In genomic region chr21:33894736-33895288, GRCh38 we compare ENCODE assay signal across 8 cellular contexts. TPM values are rescaled to one million over a fixed set of nuclear protein-coding genes. Genes with fewer than 3 reads are reported as not detected.
DNase-seq lines count a peak whose midpoint lies in the region; ATAC-seq, FAIRE-seq and TF ChIP-seq lines count a peak whose summit lies in the region.

No MANE protein-coding gene starts in this region.

- ATAC-seq in A549 (peak; percentile 94 to 97), GM19351 (IDR thresholded peaks at IDR 0.05; ENCODE audit: unreplicated experiment) (peak; percentile 67), left colon (peak; percentile 83), HG03159 (IDR thresholded peaks at IDR 0.05; ENCODE audit: unreplicated experiment) (no peak)

- peak; percentile 61 to 77 for DNase-seq in A549 (ENCODE audit: low read depth in 1 of 2, low spot score in 1 of 2)
- peak; percentile 77 for DNase-seq in NCI-H2227 treated with DMSO at 0.1 percent for 48 hours (lab: John Stamatoyannopoulos, UW)
- peak; percentile 38 for DNase-seq in activated CD4-positive, CD25-positive, alpha-beta regulatory T cell treated with anti-CD3 and anti-CD28 coated beads, Interleukin-2, amount 50 U/mL, for 72 hours
- DNase-seq in cerebellum (ENCODE audit: low spot score) = peak; percentile 73
- peak; percentile 50 to 71 for DNase-seq in left colon
- DNase-seq in stimulated activated CD4-positive, alpha-beta T cell treated with anti-CD3 and anti-CD28 coated beads, Interleukin-1b, Interleukin-23, amount 100 ng/mL, for 1 hour (ENCODE audit: low read depth in 2 of 2) = peak; percentile 3 to 39

- H3K9me3 ChIP-seq in A549 = no peaks in the 10 kb centered on the region

- POLR2A ChIA-PET in A549 (lab: Yijun Ruan, JAX) = no interaction called here

- TF ChIP-seq CTCF in A549 (IDR thresholded peaks at IDR 0.05) = peak; percentile 55

- CTCF ChIA-PET in A549 (lab: Yijun Ruan, JAX) = interaction anchor here (0.6 to 3.2 kb wide), 15 partner anchors 8 to 773 kb away, joined by 3 to 16 read pairs (median 3); no protein-coding TSS in a partner anchor

- H3K4me3 ChIP-seq in A549 = peak overlapping the region; percentile 22; the same call in 1 of the 3 replicates

- H3K4me1 ChIP-seq in A549 = peaks cover 3% of the 10 kb centered on the region; the same call in 1 of the 3 replicates

- peak; percentile 79 for TF ChIP-seq RAD21 in A549 (conservative IDR thresholded peaks at IDR 0.05 in 1 of 2, IDR thresholded peaks at IDR 0.05 in 1 of 2)

- FAIRE-seq in A549 (lab: Jason Lieb, UNC) = no peak

- 11% methylated on average over 19 of the region's 20 CpGs for whole genome bisulfite sequencing in A549 (ENCODE audit: missing lambda C conversion rate)

- peak overlapping the region; percentile 81 for H3K4me2 ChIP-seq in A549

- intact Hi-C loops in left colon (cut with DNase I, micrococcal nuclease) = no loop called here

- TF ChIP-seq POLR2A in A549 (IDR thresholded peaks at IDR 0.05; ENCODE audit: low read length) = no peak

- TF ChIP-seq EP300 in A549 (IDR thresholded peaks at IDR 0.05) = no peak

- H3K27ac ChIP-seq in A549 = peak overlapping the region in 1 of 2 experiments; percentile 53; a peak in 1 of 6 replicates

TF ChIP-seq in A549, 52 proteins besides CTCF, POLR2A, EP300 and RAD21:
- no peak for TF ChIP-seq RCOR1 (IDR thresholded peaks at IDR 0.05; ENCODE audit: low read depth, low read length)
- TF ChIP-seq SMC3 (IDR thresholded peaks at IDR 0.05) = peak; percentile 65

RNA-seq across cellular contexts. Expression of gene ATP5PO, which starts 20.8 kb away (rescaled TPM):
- 252 and 266 TPM in 2 replicates for polyA plus RNA-seq in A549 (2011; rRNA removed)
- 123 and 140 TPM in 2 replicates for polyA plus RNA-seq in A549 (2012; cell fraction: cytosol; rRNA removed)
- polyA plus RNA-seq in A549 (2012; cell fraction: nucleus; rRNA removed) = 39.5 and 61.9 TPM in 2 replicates
- 143 to 150 TPM (median 143 TPM) in 3 replicates for polyA plus RNA-seq in A549 (2017; fragmentation: RNase III; extraction: RNeasy Plus Mini Kit Qiagen cat#74134 plus additional on column Dnase treatment)
- polyA minus RNA-seq in A549 (2011; rRNA and poly(A)+ RNA removed) = 38.3 and 40.8 TPM in 2 replicates
- 82.2 TPM for total RNA-seq in cerebellum
- total RNA-seq in left colon = 100 to 1,000 TPM; 262 to 348 TPM

Comparison
In these comparisons a context has a peak if more than half of its experiments do, and no peak if none do; other contexts are left out.
1. DNase-seq: peak in every context shown above with its lines; median percentile 77 in NCI-H2227 treated with DMSO at 0.1 percent for 48 hours; 73 in cerebellum; 69 in A549; 60 in left colon; 38 in activated CD4-positive, CD25-positive, alpha-beta regulatory T cell treated with anti-CD3 and anti-CD28 coated beads, Interleukin-2, amount 50 U/mL, for 72 hours; 21 in stimulated activated CD4-positive, alpha-beta T cell treated with anti-CD3 and anti-CD28 coated beads, Interleukin-1b, Interleukin-23, amount 100 ng/mL, for 1 hour.